Comparison of ENCODE assay signal across 12 cellular contexts in genomic region chr3:171873561-171873960, GRCh38. TPM values are rescaled to one million over a fixed set of nuclear protein-coding genes. Genes with fewer than 3 reads are reported as not detected.
DNase-seq lines count a peak whose midpoint lies in the region; TF ChIP-seq lines count a peak whose summit lies in the region.
"Had no signal": no experiment of that assay in that cellular context is flagged by ENCODE, and none has a peak within 500 bp of the region (broad histone marks: within the 10 kb centered on the region; RNA-seq: fewer than 3 reads in every experiment).

No MANE protein-coding gene starts in this region.

- no peak overlapping the region for H3K4me3 Mint-ChIP-seq in activated T-helper 2 cell treated with anti-CD3 and anti-CD28 coated beads, Interferon-gamma antibody, Interleukin-2, Interleukin-4, amounts not matched to agents 10 μg/mL and 5 μg/mL and 100 μg/mL, durations not matched to agents 14 hours and 24 hours and 36 hours (ENCODE audit: low read depth)

- H2AFZ ChIP-seq in parathyroid adenoma: no peak overlapping the region

- TF ChIP-seq CTCF in parathyroid adenoma (IDR thresholded peaks at IDR 0.05): no peak
- no peak for TF ChIP-seq CTCF in lower leg skin (IDR thresholded peaks at IDR 0.05)

- H3K4me1 Mint-ChIP-seq in activated T-helper 2 cell treated with anti-CD3 and anti-CD28 coated beads, Interferon-gamma antibody, Interleukin-2, Interleukin-4, amounts not matched to agents 10 μg/mL and 5 μg/mL and 100 μg/mL, durations not matched to agents 14 hours and 24 hours and 36 hours (ENCODE audit: low read depth): peaks cover 24% of the 10 kb centered on the region

- no peak overlapping the region for H3K9ac ChIP-seq in parathyroid adenoma

- intact Hi-C loops in activated T-helper 2 cell treated with anti-CD3 and anti-CD28 coated beads, Interferon-gamma antibody, Interleukin-2, Interleukin-4, amounts not matched to agents 10 μg/mL and 5 μg/mL and 100 μg/mL, durations not matched to agents 14 hours and 24 hours and 36 hours (cut with micrococcal nuclease): loop anchor here (10.0 kb wide), 1 partner anchor 101 kb away; no protein-coding TSS in a partner anchor
- intact Hi-C loops in lower leg skin (cut with DNase I; ENCODE audit: low total_unique reads): no loop called here

- no peak overlapping the region for H3K4me3 ChIP-seq in parathyroid adenoma (ENCODE audit: low read depth, low read length)
- H3K4me3 ChIP-seq in lower leg skin (ENCODE audit: low read depth, poor library complexity, severe bottlenecking): no peak overlapping the region

- H3K27ac ChIP-seq in epithelial cell of prostate: peak overlapping the region; percentile 69
- H3K27ac ChIP-seq in parathyroid adenoma: peak overlapping the region; percentile 17

- H3K4me1 ChIP-seq in parathyroid adenoma: no peaks in the 10 kb centered on the region

- no peak overlapping the region for H3K27ac Mint-ChIP-seq in activated T-helper 2 cell treated with anti-CD3 and anti-CD28 coated beads, Interferon-gamma antibody, Interleukin-2, Interleukin-4, amounts not matched to agents 10 μg/mL and 5 μg/mL and 100 μg/mL, durations not matched to agents 14 hours and 24 hours and 36 hours

- peaks cover 16% of the 10 kb centered on the region for H3K27me3 Mint-ChIP-seq in activated T-helper 2 cell treated with anti-CD3 and anti-CD28 coated beads, Interferon-gamma antibody, Interleukin-2, Interleukin-4, amounts not matched to agents 10 μg/mL and 5 μg/mL and 100 μg/mL, durations not matched to agents 14 hours and 24 hours and 36 hours (ENCODE audit: low read depth)

- no peaks in the 10 kb centered on the region for H3K9me3 ChIP-seq in parathyroid adenoma (ENCODE audit: control insufficient read depth, low read length)

- H3K9me3 Mint-ChIP-seq in activated T-helper 2 cell treated with anti-CD3 and anti-CD28 coated beads, Interferon-gamma antibody, Interleukin-2, Interleukin-4, amounts not matched to agents 10 μg/mL and 5 μg/mL and 100 μg/mL, durations not matched to agents 14 hours and 24 hours and 36 hours: no peaks in the 10 kb centered on the region
- H3K9me3 Mint-ChIP-seq: brain had no signal

- whole genome bisulfite sequencing in lower leg skin, 2 donors: 53 to 59% methylated on average over 1 of the region's 1 CpG

- H3K4me2 ChIP-seq in parathyroid adenoma (ENCODE audit: low read length): no peak overlapping the region

- TF ChIP-seq POLR2A in lower leg skin (IDR thresholded peaks at IDR 0.05): no peak

- H3K27me3 ChIP-seq in parathyroid adenoma (ENCODE audit: control insufficient read depth, insufficient read depth, low read length): no peaks in the 10 kb centered on the region

- H3K36me3 ChIP-seq in parathyroid adenoma (ENCODE audit: control insufficient read depth, insufficient read depth, low read length): no peaks in the 10 kb centered on the region

- no peaks in the 10 kb centered on the region for H3K79me2 ChIP-seq in parathyroid adenoma

- peak; percentile 27 for DNase-seq in COLO829 (ENCODE audit: low spot score)
- DNase-seq in NCI-H460 (ENCODE audit: extremely low read depth, low read depth): peak; percentile 60
- no peak for DNase-seq in epithelial cell of prostate (ENCODE audit: low read depth, low spot score)
- DNase-seq in activated T-helper 2 cell treated with anti-CD3 and anti-CD28 coated beads, Interferon-gamma antibody, Interleukin-2, Interleukin-4, amounts not matched to agents 10 μg/mL and 5 μg/mL and 100 μg/mL, durations not matched to agents 14 hours and 24 hours and 36 hours (ENCODE audit: low spot score): no peak
- no peak for DNase-seq in stimulated activated CD8-positive, alpha-beta memory T cell treated with anti-CD3 and anti-CD28 coated beads, Interleukin-4, amount 100 ng/mL, for 48 hours
- DNase-seq in lower leg skin (ENCODE audit: low spot score in 2 of 2): no peak
- DNase-seq in mesenteric fat pad (ENCODE audit: low spot score): no peak
- DNase-seq: activated CD8-positive, alpha-beta memory T cell treated with anti-CD3 and anti-CD28 coated beads, Interleukin-2, amount 50 U/mL, for 4 hours; NCI-H82 had no signal

- H3K36me3 Mint-ChIP-seq in activated T-helper 2 cell treated with anti-CD3 and anti-CD28 coated beads, Interferon-gamma antibody, Interleukin-2, Interleukin-4, amounts not matched to agents 10 μg/mL and 5 μg/mL and 100 μg/mL, durations not matched to agents 14 hours and 24 hours and 36 hours (ENCODE audit: low read depth): no peaks in the 10 kb centered on the region
- H3K36me3 Mint-ChIP-seq: brain had no signal

RNA-seq across cellular contexts. Expression of gene TMEM212, which starts 30.4 kb away (rescaled TPM):
- total RNA-seq in NCI-H460 (2014; rRNA removed; shearing (Covaris generic)): not detected in 2 replicates
- polyA plus RNA-seq in NCI-H460 (2014; cell fraction: nucleus; rRNA removed): not detected in 2 replicates
- 0.09 TPM in 1 of 2 replicates, not detected in the other for total RNA-seq in activated T-helper 2 cell treated with anti-CD3 and anti-CD28 coated beads, Interferon-gamma antibody, Interleukin-2, Interleukin-4, amounts not matched to agents 10 μg/mL and 5 μg/mL and 100 μg/mL, durations not matched to agents 14 hours and 24 hours and 36 hours
- total RNA-seq in lower leg skin: not detected
- not detected for total RNA-seq in mesenteric fat pad
- total RNA-seq: T-helper 2 cell treated with Interferon-gamma antibody and Interleukin-4, amounts not matched to agents 100 ng/mL and 5 ng/mL, for 36 hours had no signal

Comparison
In these comparisons a context has a peak if more than half of its experiments do, and no peak if none do; other contexts are left out.
1. DNase-seq: peak in COLO829 (single experiment) and NCI-H460 (single experiment); none in epithelial cell of prostate (single experiment), activated T-helper 2 cell treated with anti-CD3 and anti-CD28 coated beads, Interferon-gamma antibody, Interleukin-2, Interleukin-4, amounts not matched to agents 10 μg/mL and 5 μg/mL and 100 μg/mL, durations not matched to agents 14 hours and 24 hours and 36 hours (single experiment), stimulated activated CD8-positive, alpha-beta memory T cell treated with anti-CD3 and anti-CD28 coated beads, Interleukin-4, amount 100 ng/mL, for 48 hours (single experiment), lower leg skin (0 of 2) and mesenteric fat pad (single experiment).